Comparison of ENCODE assay signal across 17 cellular contexts in genomic region chr7:39458346-39458745, GRCh38.
DNase-seq lines count a peak whose midpoint lies in the region; ATAC-seq and TF ChIP-seq lines count a peak whose summit lies in the region.
"Had no signal": no experiment of that assay in that cellular context is flagged by ENCODE, and none has a peak within 500 bp of the region (broad histone marks: within the 10 kb centered on the region; RNA-seq: fewer than 3 reads in every experiment).

No MANE protein-coding gene starts in this region.

- peak overlapping the region; percentile 67 for H3K4me3 Mint-ChIP-seq in Caco-2 (ENCODE audit: unreplicated experiment)
- H3K4me3 Mint-ChIP-seq: CD8-positive, alpha-beta T cell; GM23338 had no signal

- CTCF ChIA-PET in Caco-2 (lab: Charles Lee): no interaction called here

- peaks cover 3% of the 10 kb centered on the region for H3K27me3 Mint-ChIP-seq in Caco-2 (ENCODE audit: insufficient read depth, unreplicated experiment)

- no peak for TF ChIP-seq CTCF in Caco-2 (IDR thresholded peaks at IDR 0.05; ENCODE audit: insufficient read depth in 1 of 2, low read depth in 1 of 2, low read length in 1 of 2, severe bottlenecking in 1 of 2, unreplicated experiment in 1 of 2)

- BruUV-seq in Caco-2 (replicated peaks; lab: Mats Ljungman, UMichigan): no TSS peak

- H3K4me1 Mint-ChIP-seq in Caco-2 (ENCODE audit: low read depth, unreplicated experiment): no peaks in the 10 kb centered on the region

- peak in 1 of 2 experiments; percentile 15 for DNase-seq in Caco-2
- peak; percentile 34 for DNase-seq in RPMI7951 (ENCODE audit: low read depth)
- DNase-seq in foreskin melanocyte: peak; percentile 23
- no peak for DNase-seq in stimulated activated CD8-positive, alpha-beta memory T cell treated with anti-CD3 and anti-CD28 coated beads, Interleukin-4, amount 100 ng/mL, for 48 hours
- no peak for DNase-seq in cerebellum (ENCODE audit: low spot score)
- DNase-seq: CD8-positive, alpha-beta T cell; cortex of kidney; islet precursor cell; Karpas-422; NCI-H1694; stimulated activated CD4-positive, alpha-beta T cell treated with anti-CD3 and anti-CD28 coated beads, Interleukin-2, amount 100 ng/mL, for 24 hours; T1000 had no signal

- H3K9me3 ChIP-seq in Caco-2: no peaks in the 10 kb centered on the region
- no peaks in the 10 kb centered on the region for H3K9me3 ChIP-seq in skeletal muscle satellite cell (replicated peaks; ENCODE audit: low read length)
- H3K9me3 ChIP-seq: gastroesophageal sphincter had no signal

- no peak for ATAC-seq in HG02973 (IDR thresholded peaks at IDR 0.05; ENCODE audit: unreplicated experiment)
- ATAC-seq in HG03571 (IDR thresholded peaks at IDR 0.05; ENCODE audit: unreplicated experiment): no peak
- ATAC-seq: CD8-positive, alpha-beta T cell; gastroesophageal sphincter; GM23338 had no signal

- H3K9ac ChIP-seq in skeletal muscle satellite cell (ENCODE audit: low read depth, low read length): peak overlapping the region; percentile 5

- H3K4me2 ChIP-seq in skeletal muscle satellite cell (ENCODE audit: low read length): peak overlapping the region; percentile 74
- H3K4me2 ChIP-seq: GM23338 had no signal

- H3K36me3 ChIP-seq in Caco-2 (ENCODE audit: control insufficient read depth, insufficient read depth, low read length) (no peaks in the 10 kb centered on the region), skeletal muscle satellite cell (ENCODE audit: insufficient read depth, low read length) (no peaks in the 10 kb centered on the region)
- H3K36me3 ChIP-seq: gastroesophageal sphincter had no signal

- no peaks in the 10 kb centered on the region for H3K9me3 Mint-ChIP-seq in Caco-2 (ENCODE audit: unreplicated experiment)
- H3K9me3 Mint-ChIP-seq: CD8-positive, alpha-beta T cell; GM23338 had no signal

- no peak overlapping the region for H3K27ac Mint-ChIP-seq in Caco-2 (ENCODE audit: unreplicated experiment)
- H3K27ac Mint-ChIP-seq: CD8-positive, alpha-beta T cell; GM23338 had no signal

- H3K4me1 ChIP-seq in Caco-2: no peaks in the 10 kb centered on the region
- H3K4me1 ChIP-seq in skeletal muscle satellite cell (ENCODE audit: control insufficient read depth, insufficient read depth, low read length): peaks cover 4% of the 10 kb centered on the region
- H3K4me1 ChIP-seq: gastroesophageal sphincter had no signal

- H3K4me3 ChIP-seq in Caco-2 (ENCODE audit: low read depth, low read length) (peak overlapping the region; percentile 20), skeletal muscle satellite cell (ENCODE audit: low read length) (peak overlapping the region; percentile 56)
- H3K4me3 ChIP-seq: GM23338 had no signal

- intact Hi-C loops in Caco-2 (cut with micrococcal nuclease; ENCODE audit: unreplicated experiment): no loop called here

- POLR2A ChIA-PET in Caco-2 (lab: Charles Lee): no interaction called here

- no peaks in the 10 kb centered on the region for H3K36me3 Mint-ChIP-seq in Caco-2 (ENCODE audit: insufficient read depth, unreplicated experiment)
- H3K36me3 Mint-ChIP-seq: CD8-positive, alpha-beta T cell had no signal

- H3K27me3 ChIP-seq in Caco-2 (replicated peaks; ENCODE audit: control insufficient read depth, insufficient read depth, low read length) (no peaks in the 10 kb centered on the region), skeletal muscle satellite cell (ENCODE audit: control insufficient read depth, insufficient read depth, low read length) (peaks cover 7% of the 10 kb centered on the region)

Comparison
In these comparisons a context has a peak if more than half of its experiments do, and no peak if none do; other contexts are left out.
1. DNase-seq: peak in RPMI7951 (single experiment) and foreskin melanocyte (single experiment); none in stimulated activated CD8-positive, alpha-beta memory T cell treated with anti-CD3 and anti-CD28 coated beads, Interleukin-4, amount 100 ng/mL, for 48 hours (single experiment) and cerebellum (single experiment).